19 cellular contexts compared by ENCODE assay signal in the genomic region with DNA sequence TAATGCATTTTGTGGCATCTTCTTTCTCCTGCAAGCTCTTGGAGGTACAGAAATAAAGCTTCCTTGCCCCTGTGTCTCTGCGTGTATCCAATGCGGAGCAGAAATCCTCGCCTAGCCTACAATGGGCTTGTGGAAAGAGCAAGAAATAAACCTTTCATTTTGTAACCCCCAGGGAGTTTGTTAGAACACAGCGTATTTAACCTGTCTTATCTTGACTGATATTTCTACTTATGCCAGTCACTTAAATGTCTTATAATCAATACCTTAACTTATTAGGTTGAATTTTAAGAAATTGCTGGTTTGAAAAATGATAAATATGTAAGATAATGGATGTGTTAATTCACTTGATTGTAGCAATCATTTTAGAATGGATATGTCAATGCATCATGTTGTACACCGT.
"Had no signal": no experiment of that assay in that cellular context is flagged by ENCODE, and none has a peak within 500 bp of the region (broad histone marks: within the 10 kb centered on the region; RNA-seq: fewer than 3 reads in every experiment).

No MANE protein-coding gene starts in this region.

- H3K4me1 Mint-ChIP-seq: naive thymus-derived CD4-positive, alpha-beta T cell; neural crest cell had no signal

- H3K9me3 ChIP-seq: left ventricle myocardium inferior, lower lobe of right lung, ovary, right atrium auricular region, sigmoid colon, stomach, upper lobe of left lung, uterus had no signal

- DNase-seq: dermis blood vessel endothelial cell; foreskin keratinocyte; hypothalamus; islet precursor cell; left ventricle myocardium inferior; lower lobe of right lung; mesendoderm; naive thymus-derived CD4-positive, alpha-beta T cell; ovary; sigmoid colon; stimulated activated CD4-positive, alpha-beta T cell treated with anti-CD3 and anti-CD28 coated beads, Interleukin-12 subunit alpha, Interleukin-12 subunit beta, amount 100 ng/mL, for 4 hours; stimulated activated naive CD4-positive, alpha-beta T cell; stomach; substantia nigra; upper lobe of left lung; uterus had no signal

- H3K36me3 Mint-ChIP-seq: naive thymus-derived CD4-positive, alpha-beta T cell had no signal

- H3K36me3 ChIP-seq: left ventricle myocardium inferior, lower lobe of right lung, ovary, right atrium auricular region, sigmoid colon, stomach, upper lobe of left lung, uterus had no signal

- H3K27ac Mint-ChIP-seq: naive thymus-derived CD4-positive, alpha-beta T cell had no signal

- H3K27me3 ChIP-seq: foreskin keratinocyte, ovary, right atrium auricular region, sigmoid colon, stomach, upper lobe of left lung, uterus had no signal

- ATAC-seq: lower lobe of right lung; naive thymus-derived CD4-positive, alpha-beta T cell had no signal

- H3K4me3 Mint-ChIP-seq: naive thymus-derived CD4-positive, alpha-beta T cell; neural crest cell had no signal

- H3K4me1 ChIP-seq: left ventricle myocardium inferior, lower lobe of right lung, right atrium auricular region, stomach, upper lobe of left lung, uterus had no signal

- H3K4me3 ChIP-seq: left ventricle myocardium inferior, lower lobe of right lung, ovary, right atrium auricular region, sigmoid colon, skin epidermis, stomach, upper lobe of left lung, uterus had no signal

- H3K27me3 Mint-ChIP-seq: naive thymus-derived CD4-positive, alpha-beta T cell had no signal

- H3K27ac ChIP-seq: left ventricle myocardium inferior, lower lobe of right lung, ovary, right atrium auricular region, sigmoid colon, stomach, upper lobe of left lung, uterus had no signal
